16 cellular contexts compared by ENCODE assay signal in the genomic region with DNA sequence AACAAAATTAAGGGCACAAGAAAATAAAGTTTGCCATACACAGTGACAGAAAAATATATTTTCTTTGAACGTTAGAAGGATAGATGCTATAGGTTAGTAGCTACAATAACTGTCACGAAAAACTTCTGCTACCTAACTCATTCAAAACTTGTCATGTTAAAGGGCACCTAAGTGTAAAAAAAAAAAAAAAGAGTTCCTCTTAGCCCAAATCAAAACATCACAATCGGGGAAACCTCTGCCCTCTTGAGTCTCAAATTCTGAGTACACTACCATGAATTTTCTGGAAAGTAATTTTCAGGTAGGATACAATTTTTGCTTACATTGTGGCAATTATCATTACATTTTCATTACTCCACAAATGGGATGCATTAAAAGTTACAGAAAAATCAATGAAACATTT.
"Had no signal": no experiment of that assay in that cellular context is flagged by ENCODE, and none has a peak within 500 bp of the region (broad histone marks: within the 10 kb centered on the region; RNA-seq: fewer than 3 reads in every experiment).

No MANE protein-coding gene starts in this region.

- ATAC-seq: left ventricle myocardium superior; natural killer cell; sciatic nerve; stimulated activated naive CD8-positive, alpha-beta T cell treated with anti-CD3 and anti-CD28 coated beads, Interleukin-15, amount 100 ng/mL, for 72 hours had no signal

- H3K9me3 ChIP-seq: spleen had no signal

- H3K4me3 Mint-ChIP-seq: activated T-helper 1 cell treated with anti-CD3 and anti-CD28 coated beads, Interleukin-12 subunit alpha, Interleukin-12 subunit beta, Interleukin-2, Interleukin-4 antibody, amounts not matched to agents 30 ng/mL and 10 ng/mL and 1 ng/mL, durations not matched to agents 14 hours and 24 hours and 36 hours; natural killer cell; stimulated activated naive CD8-positive, alpha-beta T cell treated with anti-CD3 and anti-CD28 coated beads, Interleukin-15, amount 100 ng/mL, for 72 hours; T-helper 2 cell treated with Interferon-gamma antibody and Interleukin-4, amounts not matched to agents 5 μg/mL and 100 μg/mL, for 36 hours had no signal

- H3K27ac Mint-ChIP-seq: activated T-helper 1 cell treated with anti-CD3 and anti-CD28 coated beads, Interleukin-12 subunit alpha, Interleukin-12 subunit beta, Interleukin-2, Interleukin-4 antibody, amounts not matched to agents 30 ng/mL and 10 ng/mL and 1 ng/mL, durations not matched to agents 14 hours and 24 hours and 36 hours; stimulated activated naive CD8-positive, alpha-beta T cell treated with anti-CD3 and anti-CD28 coated beads, Interleukin-15, amount 100 ng/mL, for 72 hours; T-helper 2 cell treated with Interferon-gamma antibody and Interleukin-4, amounts not matched to agents 5 μg/mL and 100 μg/mL, for 36 hours had no signal

- H3K27ac ChIP-seq: spleen had no signal

- H3K27me3 Mint-ChIP-seq: stimulated activated naive CD8-positive, alpha-beta T cell treated with anti-CD3 and anti-CD28 coated beads, Interleukin-15, amount 100 ng/mL, for 72 hours had no signal

- H3K27me3 ChIP-seq: spleen had no signal

- H3K9me3 Mint-ChIP-seq: activated T-helper 1 cell treated with anti-CD3 and anti-CD28 coated beads, Interleukin-12 subunit alpha, Interleukin-12 subunit beta, Interleukin-2, Interleukin-4 antibody, amounts not matched to agents 30 ng/mL and 10 ng/mL and 1 ng/mL, durations not matched to agents 14 hours and 24 hours and 36 hours; natural killer cell; stimulated activated naive CD8-positive, alpha-beta T cell treated with anti-CD3 and anti-CD28 coated beads, Interleukin-15, amount 100 ng/mL, for 72 hours; T-helper 2 cell treated with Interferon-gamma antibody and Interleukin-4, amounts not matched to agents 5 μg/mL and 100 μg/mL, for 36 hours had no signal

- H3K4me3 ChIP-seq: spleen had no signal

- DNase-seq: activated CD4-positive, alpha-beta T cell treated with anti-CD3 and anti-CD28 coated beads, Interleukin-2, amount 50 U/mL, for 1 hour; activated CD8-positive, alpha-beta memory T cell treated with anti-CD3 and anti-CD28 coated beads for 24 hours; activated naive CD4-positive, alpha-beta T cell treated with Interleukin-2 at 50 U/mL for 16 hours; anterior cingulate cortex; effector CD8-positive, alpha-beta T cell; foreskin fibroblast; kidney glomerular epithelial cell; left ventricle myocardium superior; mesendoderm; natural killer cell; occipital lobe; spleen; stimulated activated naive CD8-positive, alpha-beta T cell treated with anti-CD3 and anti-CD28 coated beads, Interleukin-15, amount 100 ng/mL, for 72 hours had no signal
